In genomic region chr3:136703429-136703828, GRCh38 we compare ENCODE assay signal across 1 cellular context.
TF ChIP-seq lines count a peak whose summit lies in the region.

No MANE protein-coding gene starts in this region.

TF ChIP-seq in K562, 482 proteins besides CTCF, POLR2A, EP300 and RAD21 (continued from another document and continues in another):
- TF ChIP-seq ZBTB43 (CRISPR knock-in tag; IDR thresholded peaks at IDR 0.05) (no peak), MYC (IDR thresholded peaks at IDR 0.05; ENCODE audit: low read depth, low read length) (no peak), MYC (CRISPR knock-in tag; IDR thresholded peaks at IDR 0.05; ENCODE audit: borderline replicate concordance, low read depth) (no peak), ZFP36 (IDR thresholded peaks at IDR 0.05; ENCODE audit: low read depth, low read length, partially characterized antibody) (no peak), MAFG (tag; conservative IDR thresholded peaks at IDR 0.05) (0 out of 2 replicates have a peak, but pooled peaks have one; percentile 8), ESRRB (CRISPR knock-in tag; IDR thresholded peaks at IDR 0.05; ENCODE audit: borderline replicate concordance) (no peak), RCOR1 (IDR thresholded peaks at IDR 0.05; ENCODE audit: borderline replicate concordance in 1 of 2, low read depth in 2 of 2, low read length in 2 of 2) (no peak), POLR2B (IDR thresholded peaks at IDR 0.05; ENCODE audit: low read depth, partially characterized antibody) (no peak), JUN (IDR thresholded peaks at IDR 0.05; ENCODE audit: borderline replicate concordance, low read depth, low read length) (no peak), JUN (CRISPR knock-in tag; IDR thresholded peaks at IDR 0.05; ENCODE audit: borderline replicate concordance) (no peak), SUPT5H (IDR thresholded peaks at IDR 0.05) (no peak), TAF15 (IDR thresholded peaks at IDR 0.05; ENCODE audit: low read depth, low read length) (no peak), GTF2E2 (tag; IDR thresholded peaks at IDR 0.05) (no peak), ZNF12 (CRISPR knock-in tag; IDR thresholded peaks at IDR 0.05) (no peak), ZNF124 (CRISPR knock-in tag; IDR thresholded peaks at IDR 0.05) (no peak), FOXJ2 (tag; IDR thresholded peaks at IDR 0.05) (no peak), PHB (CRISPR knock-in tag; IDR thresholded peaks at IDR 0.05) (no peak), THAP12 (CRISPR knock-in tag; IDR thresholded peaks at IDR 0.05) (no peak), ZHX1 (conservative IDR thresholded peaks at IDR 0.05; ENCODE audit: low read length) (no peak), ZNF354B (CRISPR knock-in tag; IDR thresholded peaks at IDR 0.05) (0 out of 2 replicates have a peak, but pooled peaks have one; percentile 7), ELF4 (CRISPR knock-in tag; IDR thresholded peaks at IDR 0.05) (no peak), BRCA1 (IDR thresholded peaks at IDR 0.05) (no peak), BRCA1 (CRISPR knock-in tag; IDR thresholded peaks at IDR 0.05) (no peak), HDAC1 (IDR thresholded peaks at IDR 0.05) (peak in 1 of 2 experiments; percentile 32; a peak in 1 of 4 replicates), ZNF239 (CRISPR knock-in tag; IDR thresholded peaks at IDR 0.05) (no peak), CCNT2 (IDR thresholded peaks at IDR 0.05; ENCODE audit: borderline replicate concordance, extremely low read depth, insufficient read length, low read depth, low read length) (no peak), ZNF280A (IDR thresholded peaks at IDR 0.05; ENCODE audit: low read depth, partially characterized antibody) (no peak), ZFP30 (CRISPR knock-in tag; IDR thresholded peaks at IDR 0.05; ENCODE audit: borderline replicate concordance) (no peak), TOE1 (IDR thresholded peaks at IDR 0.05; ENCODE audit: borderline replicate concordance) (no peak), TOE1 (CRISPR knock-in tag; IDR thresholded peaks at IDR 0.05; ENCODE audit: borderline replicate concordance, low read depth) (no peak), NELFE (IDR thresholded peaks at IDR 0.05; ENCODE audit: insufficient read depth, insufficient read length) (no peak), KLF13 (tag; IDR thresholded peaks at IDR 0.05; ENCODE audit: borderline replicate concordance, low read depth) (no peak)
- TF ChIP-seq, protein P1, sequence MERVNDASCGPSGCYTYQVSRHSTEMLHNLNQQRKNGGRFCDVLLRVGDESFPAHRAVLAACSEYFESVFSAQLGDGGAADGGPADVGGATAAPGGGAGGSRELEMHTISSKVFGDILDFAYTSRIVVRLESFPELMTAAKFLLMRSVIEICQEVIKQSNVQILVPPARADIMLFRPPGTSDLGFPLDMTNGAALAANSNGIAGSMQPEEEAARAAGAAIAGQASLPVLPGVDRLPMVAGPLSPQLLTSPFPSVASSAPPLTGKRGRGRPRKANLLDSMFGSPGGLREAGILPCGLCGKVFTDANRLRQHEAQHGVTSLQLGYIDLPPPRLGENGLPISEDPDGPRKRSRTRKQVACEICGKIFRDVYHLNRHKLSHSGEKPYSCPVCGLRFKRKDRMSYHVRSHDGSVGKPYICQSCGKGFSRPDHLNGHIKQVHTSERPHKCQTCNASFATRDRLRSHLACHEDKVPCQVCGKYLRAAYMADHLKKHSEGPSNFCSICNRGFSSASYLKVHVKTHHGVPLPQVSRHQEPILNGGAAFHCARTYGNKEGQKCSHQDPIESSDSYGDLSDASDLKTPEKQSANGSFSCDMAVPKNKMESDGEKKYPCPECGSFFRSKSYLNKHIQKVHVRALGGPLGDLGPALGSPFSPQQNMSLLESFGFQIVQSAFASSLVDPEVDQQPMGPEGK (CRISPR knock-in tag; IDR thresholded peaks at IDR 0.05; ENCODE audit: borderline replicate concordance): no peak
- TF ChIP-seq, protein P2, sequence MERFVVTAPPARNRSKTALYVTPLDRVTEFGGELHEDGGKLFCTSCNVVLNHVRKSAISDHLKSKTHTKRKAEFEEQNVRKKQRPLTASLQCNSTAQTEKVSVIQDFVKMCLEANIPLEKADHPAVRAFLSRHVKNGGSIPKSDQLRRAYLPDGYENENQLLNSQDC (CRISPR knock-in tag; IDR thresholded peaks at IDR 0.05): no peak
- TF ChIP-seq, protein P3, sequence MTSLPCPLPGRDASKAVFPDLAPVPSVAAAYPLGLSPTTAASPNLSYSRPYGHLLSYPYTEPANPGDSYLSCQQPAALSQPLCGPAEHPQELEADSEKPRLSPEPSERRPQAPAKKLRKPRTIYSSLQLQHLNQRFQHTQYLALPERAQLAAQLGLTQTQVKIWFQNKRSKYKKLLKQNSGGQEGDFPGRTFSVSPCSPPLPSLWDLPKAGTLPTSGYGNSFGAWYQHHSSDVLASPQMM (CRISPR knock-in tag; IDR thresholded peaks at IDR 0.05): no peak
- TF ChIP-seq, protein P4, sequence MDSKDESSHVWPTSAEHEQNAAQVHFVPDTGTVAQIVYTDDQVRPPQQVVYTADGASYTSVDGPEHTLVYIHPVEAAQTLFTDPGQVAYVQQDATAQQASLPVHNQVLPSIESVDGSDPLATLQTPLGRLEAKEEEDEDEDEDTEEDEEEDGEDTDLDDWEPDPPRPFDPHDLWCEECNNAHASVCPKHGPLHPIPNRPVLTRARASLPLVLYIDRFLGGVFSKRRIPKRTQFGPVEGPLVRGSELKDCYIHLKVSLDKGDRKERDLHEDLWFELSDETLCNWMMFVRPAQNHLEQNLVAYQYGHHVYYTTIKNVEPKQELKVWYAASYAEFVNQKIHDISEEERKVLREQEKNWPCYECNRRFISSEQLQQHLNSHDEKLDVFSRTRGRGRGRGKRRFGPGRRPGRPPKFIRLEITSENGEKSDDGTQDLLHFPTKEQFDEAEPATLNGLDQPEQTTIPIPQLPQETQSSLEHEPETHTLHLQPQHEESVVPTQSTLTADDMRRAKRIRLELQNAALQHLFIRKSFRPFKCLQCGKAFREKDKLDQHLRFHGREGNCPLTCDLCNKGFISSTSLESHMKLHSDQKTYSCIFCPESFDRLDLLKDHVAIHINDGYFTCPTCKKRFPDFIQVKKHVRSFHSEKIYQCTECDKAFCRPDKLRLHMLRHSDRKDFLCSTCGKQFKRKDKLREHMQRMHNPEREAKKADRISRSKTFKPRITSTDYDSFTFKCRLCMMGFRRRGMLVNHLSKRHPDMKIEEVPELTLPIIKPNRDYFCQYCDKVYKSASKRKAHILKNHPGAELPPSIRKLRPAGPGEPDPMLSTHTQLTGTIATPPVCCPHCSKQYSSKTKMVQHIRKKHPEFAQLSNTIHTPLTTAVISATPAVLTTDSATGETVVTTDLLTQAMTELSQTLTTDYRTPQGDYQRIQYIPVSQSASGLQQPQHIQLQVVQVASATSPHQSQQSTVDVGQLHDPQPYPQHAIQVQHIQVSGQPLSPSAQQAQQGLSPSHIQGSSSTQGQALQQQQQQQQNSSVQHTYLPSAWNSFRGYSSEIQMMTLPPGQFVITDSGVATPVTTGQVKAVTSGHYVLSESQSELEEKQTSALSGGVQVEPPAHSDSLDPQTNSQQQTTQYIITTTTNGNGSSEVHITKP (IDR thresholded peaks at IDR 0.05; ENCODE audit: partially characterized antibody): no peak
- TF ChIP-seq, protein P5, sequence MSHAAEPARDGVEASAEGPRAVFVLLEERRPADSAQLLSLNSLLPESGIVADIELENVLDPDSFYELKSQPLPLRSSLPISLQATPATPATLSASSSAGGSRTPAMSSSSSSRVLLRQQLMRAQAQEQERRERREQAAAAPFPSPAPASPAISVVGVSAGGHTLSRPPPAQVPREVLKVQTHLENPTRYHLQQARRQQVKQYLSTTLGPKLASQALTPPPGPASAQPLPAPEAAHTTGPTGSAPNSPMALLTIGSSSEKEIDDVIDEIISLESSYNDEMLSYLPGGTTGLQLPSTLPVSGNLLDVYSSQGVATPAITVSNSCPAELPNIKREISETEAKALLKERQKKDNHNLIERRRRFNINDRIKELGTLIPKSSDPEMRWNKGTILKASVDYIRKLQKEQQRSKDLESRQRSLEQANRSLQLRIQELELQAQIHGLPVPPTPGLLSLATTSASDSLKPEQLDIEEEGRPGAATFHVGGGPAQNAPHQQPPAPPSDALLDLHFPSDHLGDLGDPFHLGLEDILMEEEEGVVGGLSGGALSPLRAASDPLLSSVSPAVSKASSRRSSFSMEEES (CRISPR knock-in tag; IDR thresholded peaks at IDR 0.05): no peak
- TF ChIP-seq, protein P6, sequence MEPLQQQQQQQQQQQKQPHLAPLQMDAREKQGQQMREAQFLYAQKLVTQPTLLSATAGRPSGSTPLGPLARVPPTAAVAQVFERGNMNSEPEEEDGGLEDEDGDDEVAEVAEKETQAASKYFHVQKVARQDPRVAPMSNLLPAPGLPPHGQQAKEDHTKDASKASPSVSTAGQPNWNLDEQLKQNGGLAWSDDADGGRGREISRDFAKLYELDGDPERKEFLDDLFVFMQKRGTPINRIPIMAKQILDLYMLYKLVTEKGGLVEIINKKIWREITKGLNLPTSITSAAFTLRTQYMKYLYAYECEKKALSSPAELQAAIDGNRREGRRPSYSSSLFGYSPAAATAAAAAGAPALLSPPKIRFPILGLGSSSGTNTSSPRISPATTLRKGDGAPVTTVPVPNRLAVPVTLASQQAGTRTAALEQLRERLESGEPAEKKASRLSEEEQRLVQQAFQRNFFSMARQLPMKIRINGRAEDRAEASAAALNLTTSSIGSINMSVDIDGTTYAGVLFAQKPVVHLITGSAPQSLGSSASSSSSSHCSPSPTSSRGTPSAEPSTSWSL (CRISPR knock-in tag; IDR thresholded peaks at IDR 0.05; ENCODE audit: borderline replicate concordance): no peak
- TF ChIP-seq, protein P7, sequence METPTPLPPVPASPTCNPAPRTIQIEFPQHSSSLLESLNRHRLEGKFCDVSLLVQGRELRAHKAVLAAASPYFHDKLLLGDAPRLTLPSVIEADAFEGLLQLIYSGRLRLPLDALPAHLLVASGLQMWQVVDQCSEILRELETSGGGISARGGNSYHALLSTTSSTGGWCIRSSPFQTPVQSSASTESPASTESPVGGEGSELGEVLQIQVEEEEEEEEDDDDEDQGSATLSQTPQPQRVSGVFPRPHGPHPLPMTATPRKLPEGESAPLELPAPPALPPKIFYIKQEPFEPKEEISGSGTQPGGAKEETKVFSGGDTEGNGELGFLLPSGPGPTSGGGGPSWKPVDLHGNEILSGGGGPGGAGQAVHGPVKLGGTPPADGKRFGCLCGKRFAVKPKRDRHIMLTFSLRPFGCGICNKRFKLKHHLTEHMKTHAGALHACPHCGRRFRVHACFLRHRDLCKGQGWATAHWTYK (CRISPR knock-in tag; IDR thresholded peaks at IDR 0.05): no peak
- TF ChIP-seq, protein P8, sequence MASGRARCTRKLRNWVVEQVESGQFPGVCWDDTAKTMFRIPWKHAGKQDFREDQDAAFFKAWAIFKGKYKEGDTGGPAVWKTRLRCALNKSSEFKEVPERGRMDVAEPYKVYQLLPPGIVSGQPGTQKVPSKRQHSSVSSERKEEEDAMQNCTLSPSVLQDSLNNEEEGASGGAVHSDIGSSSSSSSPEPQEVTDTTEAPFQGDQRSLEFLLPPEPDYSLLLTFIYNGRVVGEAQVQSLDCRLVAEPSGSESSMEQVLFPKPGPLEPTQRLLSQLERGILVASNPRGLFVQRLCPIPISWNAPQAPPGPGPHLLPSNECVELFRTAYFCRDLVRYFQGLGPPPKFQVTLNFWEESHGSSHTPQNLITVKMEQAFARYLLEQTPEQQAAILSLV (tag; IDR thresholded peaks at IDR 0.05): no peak
